In genomic region chr4:169000315-169000714, GRCh38 we compare ENCODE assay signal across 25 cellular contexts. TPM values are rescaled to one million over a fixed set of nuclear protein-coding genes. Genes with fewer than 3 reads are reported as not detected.
DNase-seq lines count a peak whose midpoint lies in the region; ATAC-seq and TF ChIP-seq lines count a peak whose summit lies in the region.
"Had no signal": no experiment of that assay in that cellular context is flagged by ENCODE, and none has a peak within 500 bp of the region (broad histone marks: within the 10 kb centered on the region; RNA-seq: fewer than 3 reads in every experiment).

No MANE protein-coding gene starts in this region.

- peaks cover 2% of the 10 kb centered on the region for H3K4me1 ChIP-seq in adipocyte (ENCODE audit: control insufficient read depth, insufficient read depth, low read length)

- peak overlapping the region; percentile 25 for H3K9ac ChIP-seq in adipocyte (ENCODE audit: low read length)

- H3K9me3 Mint-ChIP-seq in nephron progenitor cell (no peaks in the 10 kb centered on the region), type B pancreatic cell (no peaks in the 10 kb centered on the region)
- H3K9me3 Mint-ChIP-seq: CD4-positive, alpha-beta memory T cell had no signal

- TF ChIP-seq CTCF in nephron progenitor cell (IDR thresholded peaks at IDR 0.05) (no peak), type B pancreatic cell (conservative IDR thresholded peaks at IDR 0.05) (no peak), GM10266 (IDR thresholded peaks at IDR 0.05; ENCODE audit: control insufficient read depth, insufficient read depth, low read depth, missing control alignments) (no peak)

- H3K27ac Mint-ChIP-seq in nephron progenitor cell (peak overlapping the region; percentile 13), type B pancreatic cell (no peak overlapping the region)

- no peak for DNase-seq in adipocyte (ENCODE audit: low read depth)
- no peak for DNase-seq in left lobe of liver (ENCODE audit: low spot score)
- DNase-seq in nephron progenitor cell, result no peak
- DNase-seq in type B pancreatic cell (ENCODE audit: extremely low spot score, unreplicated experiment), result no peak
- no peak for DNase-seq in GM03348 (ENCODE audit: low spot score)
- DNase-seq in GM10266 (ENCODE audit: extremely low spot score), result no peak
- DNase-seq in superior temporal gyrus (ENCODE audit: extremely low spot score), result no peak
- DNase-seq: C1 segment of cervical spinal cord; CD4-positive, alpha-beta memory T cell; COR-L47; DMS53; HCEC 1CT; KBM-7; MG63; NCI-H1105 treated with DMSO at 0.1 percent for 48 hours; NCI-H146; NCI-H1930; NCI-H2107; NCI-H446; NCI-H524 treated with DMSO at 0.1 percent for 48 hours; NCI-H774; PC-9 had no signal

- H3K4me1 Mint-ChIP-seq in nephron progenitor cell (peaks cover 15% of the 10 kb centered on the region), type B pancreatic cell (ENCODE audit: unreplicated experiment) (peaks cover 16% of the 10 kb centered on the region)

- no peak overlapping the region for H3K4me3 ChIP-seq in adipocyte (ENCODE audit: low read length)
- H3K4me3 ChIP-seq: GM12878, MG63, PC-9, SJCRH30 had no signal

- ATAC-seq in left lobe of liver, result peak; percentile 88
- ATAC-seq: GM12878, Right ventricle myocardium inferior had no signal

- no peaks in the 10 kb centered on the region for H3K27me3 ChIP-seq in adipocyte (replicated peaks; ENCODE audit: control insufficient read depth, insufficient read depth, low read length)
- H3K27me3 ChIP-seq: MG63, SJCRH30 had no signal

- H3K36me3 Mint-ChIP-seq in nephron progenitor cell (ENCODE audit: low read depth) (peaks cover 81% of the 10 kb centered on the region), type B pancreatic cell (peaks cover 47% of the 10 kb centered on the region)

- peaks cover 61% of the 10 kb centered on the region for H3K36me3 ChIP-seq in adipocyte (ENCODE audit: control insufficient read depth, insufficient read depth, low read length, severe bottlenecking)

- H3K27me3 Mint-ChIP-seq in nephron progenitor cell (ENCODE audit: low read depth, poor library complexity) (no peaks in the 10 kb centered on the region), type B pancreatic cell (no peaks in the 10 kb centered on the region)
- H3K27me3 Mint-ChIP-seq: CD4-positive, alpha-beta memory T cell had no signal

- no peaks in the 10 kb centered on the region for H3K9me3 ChIP-seq in adipocyte (ENCODE audit: control insufficient read depth, low read length)
- H3K9me3 ChIP-seq: MG63, SJCRH30 had no signal

- H3K4me3 Mint-ChIP-seq in nephron progenitor cell (no peak overlapping the region), type B pancreatic cell (peak overlapping the region; percentile 0)
- H3K4me3 Mint-ChIP-seq: CD4-positive, alpha-beta memory T cell had no signal

RNA-seq across cellular contexts. Expression of gene CBR4, which starts 9.7 kb away (rescaled TPM):
- total RNA-seq in left lobe of liver, result 39.1 TPM
- 25.8 and 42.6 TPM in 2 replicates for total RNA-seq in type B pancreatic cell (ENCODE audit: low replicate concordance)
